2 cellular contexts compared by ENCODE assay signal in the genomic region with DNA sequence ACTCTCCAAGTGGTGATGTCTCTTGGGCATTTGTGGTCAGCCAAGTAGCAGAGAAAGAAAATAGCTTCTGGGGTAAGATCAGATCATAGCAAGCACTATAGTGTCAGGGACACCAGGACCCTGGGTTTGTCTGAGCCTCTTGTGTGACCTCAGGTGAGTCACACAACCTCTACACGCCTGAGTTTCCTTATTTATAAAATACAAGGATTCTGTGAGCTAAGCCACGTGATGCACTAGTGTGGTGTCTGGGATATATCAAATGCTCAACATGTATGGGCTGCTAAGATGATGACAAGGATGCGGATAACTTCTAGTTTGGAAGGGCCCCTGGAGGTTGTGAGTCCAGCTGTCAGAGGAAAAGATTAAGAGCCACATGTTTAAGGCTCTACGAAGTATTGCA.
TF ChIP-seq lines count a peak whose summit lies in the region.

No MANE protein-coding gene starts in this region.

TF ChIP-seq in liver, 16 proteins besides CTCF, POLR2A, EP300 and RAD21:
- TF ChIP-seq, protein P1, sequence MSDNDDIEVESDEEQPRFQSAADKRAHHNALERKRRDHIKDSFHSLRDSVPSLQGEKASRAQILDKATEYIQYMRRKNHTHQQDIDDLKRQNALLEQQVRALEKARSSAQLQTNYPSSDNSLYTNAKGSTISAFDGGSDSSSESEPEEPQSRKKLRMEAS (IDR thresholded peaks at IDR 0.05): no peak
- TF ChIP-seq YY1 (IDR thresholded peaks at IDR 0.05) (no peak), SP1 (IDR thresholded peaks at IDR 0.05) (no peak), JUND (IDR thresholded peaks at IDR 0.05) (no peak)
- TF ChIP-seq, protein P2, sequence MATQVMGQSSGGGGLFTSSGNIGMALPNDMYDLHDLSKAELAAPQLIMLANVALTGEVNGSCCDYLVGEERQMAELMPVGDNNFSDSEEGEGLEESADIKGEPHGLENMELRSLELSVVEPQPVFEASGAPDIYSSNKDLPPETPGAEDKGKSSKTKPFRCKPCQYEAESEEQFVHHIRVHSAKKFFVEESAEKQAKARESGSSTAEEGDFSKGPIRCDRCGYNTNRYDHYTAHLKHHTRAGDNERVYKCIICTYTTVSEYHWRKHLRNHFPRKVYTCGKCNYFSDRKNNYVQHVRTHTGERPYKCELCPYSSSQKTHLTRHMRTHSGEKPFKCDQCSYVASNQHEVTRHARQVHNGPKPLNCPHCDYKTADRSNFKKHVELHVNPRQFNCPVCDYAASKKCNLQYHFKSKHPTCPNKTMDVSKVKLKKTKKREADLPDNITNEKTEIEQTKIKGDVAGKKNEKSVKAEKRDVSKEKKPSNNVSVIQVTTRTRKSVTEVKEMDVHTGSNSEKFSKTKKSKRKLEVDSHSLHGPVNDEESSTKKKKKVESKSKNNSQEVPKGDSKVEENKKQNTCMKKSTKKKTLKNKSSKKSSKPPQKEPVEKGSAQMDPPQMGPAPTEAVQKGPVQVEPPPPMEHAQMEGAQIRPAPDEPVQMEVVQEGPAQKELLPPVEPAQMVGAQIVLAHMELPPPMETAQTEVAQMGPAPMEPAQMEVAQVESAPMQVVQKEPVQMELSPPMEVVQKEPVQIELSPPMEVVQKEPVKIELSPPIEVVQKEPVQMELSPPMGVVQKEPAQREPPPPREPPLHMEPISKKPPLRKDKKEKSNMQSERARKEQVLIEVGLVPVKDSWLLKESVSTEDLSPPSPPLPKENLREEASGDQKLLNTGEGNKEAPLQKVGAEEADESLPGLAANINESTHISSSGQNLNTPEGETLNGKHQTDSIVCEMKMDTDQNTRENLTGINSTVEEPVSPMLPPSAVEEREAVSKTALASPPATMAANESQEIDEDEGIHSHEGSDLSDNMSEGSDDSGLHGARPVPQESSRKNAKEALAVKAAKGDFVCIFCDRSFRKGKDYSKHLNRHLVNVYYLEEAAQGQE (IDR thresholded peaks at IDR 0.05): no peak

TF ChIP-seq in HepG2, 621 proteins besides CTCF, POLR2A, EP300 and RAD21:
- TF ChIP-seq POGZ (CRISPR knock-in tag; IDR thresholded peaks at IDR 0.05) (no peak), ZNF703 (CRISPR knock-in tag; IDR thresholded peaks at IDR 0.05; ENCODE audit: borderline replicate concordance) (no peak), TEAD2 (CRISPR knock-in tag; IDR thresholded peaks at IDR 0.05) (no peak), ZNF484 (CRISPR knock-in tag; IDR thresholded peaks at IDR 0.05; ENCODE audit: borderline replicate concordance, low read depth) (no peak), ZNF17 (CRISPR knock-in tag; IDR thresholded peaks at IDR 0.05) (no peak), SPEN (CRISPR knock-in tag; IDR thresholded peaks at IDR 0.05; ENCODE audit: low read depth) (no peak), SP140L (CRISPR knock-in tag; IDR thresholded peaks at IDR 0.05; ENCODE audit: borderline replicate concordance) (no peak), PAX8 (CRISPR knock-in tag; IDR thresholded peaks at IDR 0.05; ENCODE audit: borderline replicate concordance) (no peak), AKAP8 (CRISPR knock-in tag; IDR thresholded peaks at IDR 0.05) (no peak), GABPB1 (CRISPR knock-in tag; IDR thresholded peaks at IDR 0.05) (no peak), ZNF607 (CRISPR knock-in tag; IDR thresholded peaks at IDR 0.05; ENCODE audit: borderline replicate concordance) (no peak), RFX1 (IDR thresholded peaks at IDR 0.05) (no peak), HNRNPK (IDR thresholded peaks at IDR 0.05; ENCODE audit: low read depth, low read length, poor library complexity, severe bottlenecking) (no peak), ERF (CRISPR knock-in tag; IDR thresholded peaks at IDR 0.05) (no peak), NFYC (CRISPR knock-in tag; IDR thresholded peaks at IDR 0.05) (no peak)
- TF ChIP-seq, protein P3, sequence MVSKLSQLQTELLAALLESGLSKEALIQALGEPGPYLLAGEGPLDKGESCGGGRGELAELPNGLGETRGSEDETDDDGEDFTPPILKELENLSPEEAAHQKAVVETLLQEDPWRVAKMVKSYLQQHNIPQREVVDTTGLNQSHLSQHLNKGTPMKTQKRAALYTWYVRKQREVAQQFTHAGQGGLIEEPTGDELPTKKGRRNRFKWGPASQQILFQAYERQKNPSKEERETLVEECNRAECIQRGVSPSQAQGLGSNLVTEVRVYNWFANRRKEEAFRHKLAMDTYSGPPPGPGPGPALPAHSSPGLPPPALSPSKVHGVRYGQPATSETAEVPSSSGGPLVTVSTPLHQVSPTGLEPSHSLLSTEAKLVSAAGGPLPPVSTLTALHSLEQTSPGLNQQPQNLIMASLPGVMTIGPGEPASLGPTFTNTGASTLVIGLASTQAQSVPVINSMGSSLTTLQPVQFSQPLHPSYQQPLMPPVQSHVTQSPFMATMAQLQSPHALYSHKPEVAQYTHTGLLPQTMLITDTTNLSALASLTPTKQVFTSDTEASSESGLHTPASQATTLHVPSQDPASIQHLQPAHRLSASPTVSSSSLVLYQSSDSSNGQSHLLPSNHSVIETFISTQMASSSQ (IDR thresholded peaks at IDR 0.05; ENCODE audit: low read depth): no peak
- TF ChIP-seq, protein P3 (CRISPR knock-in tag; IDR thresholded peaks at IDR 0.05; ENCODE audit: borderline replicate concordance): no peak
- TF ChIP-seq, protein P4, sequence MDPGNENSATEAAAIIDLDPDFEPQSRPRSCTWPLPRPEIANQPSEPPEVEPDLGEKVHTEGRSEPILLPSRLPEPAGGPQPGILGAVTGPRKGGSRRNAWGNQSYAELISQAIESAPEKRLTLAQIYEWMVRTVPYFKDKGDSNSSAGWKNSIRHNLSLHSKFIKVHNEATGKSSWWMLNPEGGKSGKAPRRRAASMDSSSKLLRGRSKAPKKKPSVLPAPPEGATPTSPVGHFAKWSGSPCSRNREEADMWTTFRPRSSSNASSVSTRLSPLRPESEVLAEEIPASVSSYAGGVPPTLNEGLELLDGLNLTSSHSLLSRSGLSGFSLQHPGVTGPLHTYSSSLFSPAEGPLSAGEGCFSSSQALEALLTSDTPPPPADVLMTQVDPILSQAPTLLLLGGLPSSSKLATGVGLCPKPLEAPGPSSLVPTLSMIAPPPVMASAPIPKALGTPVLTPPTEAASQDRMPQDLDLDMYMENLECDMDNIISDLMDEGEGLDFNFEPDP (CRISPR knock-in tag; conservative IDR thresholded peaks at IDR 0.05): no peak
